ENCODE assay signal across 6 cellular contexts in genomic region chr14:22918519-22918808, GRCh38. TPM values are rescaled to one million over a fixed set of nuclear protein-coding genes. Genes with fewer than 3 reads are reported as not detected.
DNase-seq lines count a peak whose midpoint lies in the region; ATAC-seq, FAIRE-seq and TF ChIP-seq lines count a peak whose summit lies in the region.

No MANE protein-coding gene starts in this region.

- no peaks in the 10 kb centered on the region for H3K9me3 ChIP-seq in SU-DHL-6 (ENCODE audit: insufficient read depth, low read length)
- no peaks in the 10 kb centered on the region for H3K9me3 ChIP-seq in kidney (ENCODE audit: control insufficient read depth in 1 of 2, low read length in 2 of 2)

- H3K79me2 ChIP-seq in SU-DHL-6 (ENCODE audit: insufficient read depth, low read length), result peaks cover 42% of the 10 kb centered on the region

- ATAC-seq in GM19397 (IDR thresholded peaks at IDR 0.05; ENCODE audit: unreplicated experiment), result peak; percentile 2
- ATAC-seq in GM21423 (IDR thresholded peaks at IDR 0.05; ENCODE audit: unreplicated experiment), result no peak

- TF ChIP-seq CTCF in SU-DHL-6 (IDR thresholded peaks at IDR 0.05; ENCODE audit: insufficient read depth, low read length, poor library complexity, severe bottlenecking) (no peak), kidney (IDR thresholded peaks at IDR 0.05; ENCODE audit: borderline replicate concordance, extremely low read depth, insufficient read depth) (no peak)

- intact Hi-C loops in kidney (cut with DNase I), result no loop called here

- H3K9ac ChIP-seq in SU-DHL-6 (ENCODE audit: low read length) (peak overlapping the region; percentile 69), kidney (ENCODE audit: low read length in 2 of 2) (peak overlapping the region; percentile 100)

- H3K27ac ChIP-seq in SU-DHL-6 (ENCODE audit: low read depth, low read length), result peak overlapping the region; percentile 70
- peak overlapping the region; percentile 98 to 99 for H3K27ac ChIP-seq in kidney (ENCODE audit: low read depth in 2 of 2, low read length in 2 of 2)

- 0 out of 2 replicates have a peak, but pooled peaks cover 5% of the 10 kb centered on the region for H3K36me3 ChIP-seq in SU-DHL-6 (ENCODE audit: low read length)
- H3K36me3 ChIP-seq in kidney (ENCODE audit: control insufficient read depth in 1 of 2, insufficient read depth in 2 of 2, low read length in 2 of 2), result peaks cover 20 to 23% of the 10 kb centered on the region in 2 donors

- H2AFZ ChIP-seq in SU-DHL-6 (ENCODE audit: low read depth, low read length, severe bottlenecking), result peak overlapping the region; percentile 16

- H4K20me1 ChIP-seq in SU-DHL-6 (ENCODE audit: low read depth, low read length), result no peaks in the 10 kb centered on the region

- peaks cover 14% of the 10 kb centered on the region for H3F3A ChIP-seq in SU-DHL-6 (ENCODE audit: insufficient read depth)

- no peaks in the 10 kb centered on the region for H3K9me2 ChIP-seq in SU-DHL-6 (replicated peaks; ENCODE audit: insufficient read depth, low read length)

- FAIRE-seq in kidney (lab: Jason Lieb, UNC), result no peak

- H3K4me2 ChIP-seq in SU-DHL-6 (ENCODE audit: low read depth, low read length, poor library complexity, severe bottlenecking), result peak overlapping the region; percentile 68

- peaks cover 3 to 10% of the 10 kb centered on the region in 2 donors for H3K4me1 ChIP-seq in kidney (ENCODE audit: control insufficient read depth in 1 of 2, insufficient read depth in 1 of 2, low read depth in 1 of 2, low read length in 2 of 2)

- DNase-seq in kidney, result peak; percentile 70
- no peak for DNase-seq in NCI-H774 (lab: John Stamatoyannopoulos, UW)
- no peak for DNase-seq in DMS153 treated with DMSO at 0.1 percent for 48 hours (lab: John Stamatoyannopoulos, UW; ENCODE audit: unreplicated experiment)

- H3K4me3 ChIP-seq in SU-DHL-6 (ENCODE audit: insufficient read depth, low read length, poor library complexity, severe bottlenecking), result peak overlapping the region; percentile 92
- H3K4me3 ChIP-seq in kidney (ENCODE audit: low read length in 2 of 2), result peak overlapping the region; percentile 94 to 99

- no peaks in the 10 kb centered on the region for H3K27me3 ChIP-seq in SU-DHL-6 (ENCODE audit: low read length)

RNA-seq across cellular contexts. Expression of gene RBM23, which starts 0.5 kb away (rescaled TPM):
- 93.6 TPM for total RNA-seq in kidney
- polyA plus RNA-seq in kidney (ENCODE audit: insufficient read depth, low read depth, low replicate concordance), result 44.8 TPM

RNA-seq across cellular contexts. Expression of gene PRMT5, which starts 10.7 kb away (rescaled TPM):
- total RNA-seq in kidney, result 58.7 TPM
- 64.2 TPM for polyA plus RNA-seq in kidney (ENCODE audit: insufficient read depth, low read depth, low replicate concordance)

RNA-seq across cellular contexts. Expression of gene REM2, which starts 35.4 kb away (rescaled TPM):
- total RNA-seq in kidney, result 0.63 TPM
- 0.77 TPM for polyA plus RNA-seq in kidney (ENCODE audit: insufficient read depth, low read depth, low replicate concordance)

RNA-seq across cellular contexts. Expression of gene HAUS4, which starts 38.4 kb away (rescaled TPM):
- 38.1 TPM for total RNA-seq in kidney
- polyA plus RNA-seq in kidney (ENCODE audit: insufficient read depth, low read depth, low replicate concordance), result 35.8 TPM

RNA-seq across cellular contexts. Expression of gene LRP10, which starts 46.9 kb away (rescaled TPM):
- total RNA-seq in kidney, result 207 TPM
- polyA plus RNA-seq in kidney (ENCODE audit: insufficient read depth, low read depth, low replicate concordance), result 74.7 TPM
